1 cellular context compared by ENCODE assay signal in the genomic region with DNA sequence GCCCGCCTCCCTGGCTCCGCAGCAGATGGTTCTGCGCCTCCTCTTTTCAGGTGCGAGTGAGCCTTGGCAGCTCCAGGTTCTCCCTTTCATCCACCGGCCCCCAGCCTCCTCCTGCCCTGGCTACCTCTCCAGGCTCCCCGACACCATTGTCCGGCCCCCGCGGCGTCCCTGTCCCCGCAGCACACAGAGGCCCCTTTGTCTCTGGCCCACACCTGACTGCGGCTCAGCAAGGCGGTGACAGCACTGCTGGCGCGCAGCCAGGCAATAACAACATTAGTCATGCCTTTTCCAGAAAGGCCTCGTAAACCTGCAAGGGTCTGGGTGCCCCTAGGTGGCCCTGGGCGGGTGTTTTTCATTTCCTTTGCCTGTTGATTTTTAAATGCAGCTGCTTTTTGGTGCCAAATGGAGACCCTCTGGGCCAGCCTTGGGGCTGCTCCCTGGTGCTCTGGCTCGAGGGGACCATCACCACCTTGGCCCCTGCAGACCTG.
TF ChIP-seq lines count a peak whose summit lies in the region.

No MANE protein-coding gene starts in this region.

TF ChIP-seq in GM23338, 12 proteins besides CTCF, POLR2A, EP300 and RAD21 (continued from another document):
- TF ChIP-seq ZNF462 (CRISPR knock-in tag; IDR thresholded peaks at IDR 0.05) = no peak
- no peak for TF ChIP-seq EZH2phosphoT487 (IDR thresholded peaks at IDR 0.05; ENCODE audit: unreplicated experiment)
